In genomic region chr20:63661959-63662812, GRCh38 we compare ENCODE assay signal across 20 cellular contexts. TPM values are rescaled to one million over a fixed set of nuclear protein-coding genes. Genes with fewer than 3 reads are reported as not detected.
"Had no signal": no experiment of that assay in that cellular context is flagged by ENCODE, and none has a peak within 500 bp of the region (broad histone marks: within the 10 kb centered on the region; RNA-seq: fewer than 3 reads in every experiment).

No MANE protein-coding gene starts in this region.

- ATAC-seq: foreskin keratinocyte; naive thymus-derived CD8-positive, alpha-beta T cell; sciatic nerve had no signal

- H3K27ac Mint-ChIP-seq: endodermal cell had no signal

- H3K4me2 ChIP-seq: hepatocyte had no signal

- H3K4me3 Mint-ChIP-seq: endodermal cell had no signal

- H3K9me3 Mint-ChIP-seq: endodermal cell; naive thymus-derived CD8-positive, alpha-beta T cell had no signal

- H2AFZ ChIP-seq: hepatocyte had no signal

- H3K4me1 ChIP-seq: foreskin keratinocyte had no signal

- H3K27me3 Mint-ChIP-seq: naive thymus-derived CD8-positive, alpha-beta T cell had no signal

- H3K27ac ChIP-seq: foreskin keratinocyte, hepatocyte, stomach, thoracic aorta had no signal

- H3K9me3 ChIP-seq: stomach, thoracic aorta had no signal

- FAIRE-seq: colon, endothelial cell of umbilical vein had no signal

- H3K4me3 ChIP-seq: hepatocyte, stomach, thoracic aorta had no signal

- DNase-seq: effector CD4-positive, alpha-beta T cell; endodermal cell; erythroblast; foreskin keratinocyte; head of caudate nucleus; kidney glomerular epithelial cell; naive thymus-derived CD8-positive, alpha-beta T cell; stimulated activated CD4-positive, alpha-beta T cell treated with anti-CD3 and anti-CD28 coated beads, Interleukin-2, amount 100 ng/mL, for 24 hours; stimulated activated CD4-positive, alpha-beta T cell treated with anti-CD3 and anti-CD28 coated beads, Interleukin-4, amount 100 ng/mL, for 4 hours; stimulated activated naive CD4-positive, alpha-beta T cell; stomach; substantia nigra; trophoblast cell had no signal

- H3K27me3 ChIP-seq: foreskin keratinocyte, hepatocyte, stomach had no signal

RNA-seq across cellular contexts. Expression of gene TNFRSF6B, which starts 34.3 kb away (rescaled TPM):
- total RNA-seq: endodermal cell, mononuclear cell, skeletal muscle tissue had no signal
